8 cellular contexts compared by ENCODE assay signal in the genomic region with DNA sequence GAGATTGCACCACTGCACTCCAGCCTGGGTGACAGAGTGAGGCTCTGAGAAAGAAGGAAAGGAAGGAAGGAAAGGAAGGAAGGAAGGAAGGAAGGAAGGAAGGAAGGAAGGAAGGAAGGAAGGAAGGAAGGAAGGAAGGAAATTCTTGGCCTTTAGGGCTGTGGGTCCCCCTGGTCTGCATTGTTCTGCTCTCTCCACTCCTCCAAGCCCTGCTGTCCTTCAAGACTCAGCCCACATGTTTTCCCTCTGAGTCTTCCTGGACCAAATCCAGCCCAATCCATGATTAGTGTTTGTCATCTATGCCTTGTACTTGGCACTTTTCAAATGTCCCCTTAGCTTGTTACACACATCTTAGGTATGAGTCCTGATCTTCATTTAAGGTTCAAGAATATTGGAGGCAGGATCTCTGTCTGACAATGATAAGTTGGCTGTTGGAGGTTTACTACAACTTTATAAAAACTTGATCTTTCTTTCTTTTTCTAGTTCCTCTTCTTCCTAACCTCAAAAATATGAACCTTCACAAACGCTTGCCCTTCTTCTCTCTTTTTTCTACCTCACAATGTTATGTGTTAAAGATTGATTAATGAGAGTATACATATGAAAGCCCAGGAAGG. TPM values are rescaled to one million over a fixed set of nuclear protein-coding genes. Genes with fewer than 3 reads are reported as not detected.
DNase-seq lines count a peak whose midpoint lies in the region; ATAC-seq and TF ChIP-seq lines count a peak whose summit lies in the region.

No MANE protein-coding gene starts in this region.

- ATAC-seq in GM19455 (IDR thresholded peaks at IDR 0.05; ENCODE audit: unreplicated experiment), result peak; percentile 6
- ATAC-seq in HG03442 (IDR thresholded peaks at IDR 0.05; ENCODE audit: unreplicated experiment), result peak; percentile 20
- ATAC-seq in GM21515 (IDR thresholded peaks at IDR 0.05; ENCODE audit: unreplicated experiment), result no peak

- WGBS in mammary epithelial cell (ENCODE audit: low coverage, missing lambda C conversion rate), result 70% methylated on average over 1 of the region's 1 CpG

- BruUV-seq in mammary epithelial cell (replicated peaks; lab: Mats Ljungman, UMichigan), result no TSS peak

- H2AFZ ChIP-seq in mammary epithelial cell (ENCODE audit: low read depth, low read length), result no peak overlapping the region

- no peak overlapping the region for H3K9ac ChIP-seq in mammary epithelial cell (ENCODE audit: insufficient read depth, low read length)

- H3K4me1 ChIP-seq in mammary epithelial cell (ENCODE audit: insufficient read depth, low read length), result peaks cover 8% of the 10 kb centered on the region

- no peak overlapping the region for H3K4me3 Mint-ChIP-seq in glutamatergic neuron (ENCODE audit: unreplicated experiment)

- H3K9me3 Mint-ChIP-seq in glutamatergic neuron (ENCODE audit: unreplicated experiment), result no peaks in the 10 kb centered on the region

- H3K9me3 ChIP-seq in mammary epithelial cell (replicated peaks; ENCODE audit: insufficient read depth, low read length), result no peaks in the 10 kb centered on the region

- intact Hi-C loops in mammary epithelial cell (cut with micrococcal nuclease), result no loop called here

- H3K79me2 ChIP-seq in mammary epithelial cell (ENCODE audit: insufficient read depth, low read length), result no peaks in the 10 kb centered on the region

- H3K4me2 ChIP-seq in mammary epithelial cell (ENCODE audit: insufficient read depth, low read depth, low read length), result no peak overlapping the region

- no peak overlapping the region for H3K27ac Mint-ChIP-seq in glutamatergic neuron (ENCODE audit: unreplicated experiment)

- dilution Hi-C loops in mammary epithelial cell (cut with HindIII; ENCODE audit: low sequenced_read_pairs), result no loop called here

- no peak overlapping the region for H3K4me3 ChIP-seq in mammary epithelial cell (replicated peaks in 1 of 3; ENCODE audit: insufficient read depth in 1 of 3, low read depth in 2 of 3, low read length in 3 of 3)

- H3K27me3 Mint-ChIP-seq in glutamatergic neuron (ENCODE audit: unreplicated experiment), result peaks cover 3% of the 10 kb centered on the region

- in situ Hi-C loops in mammary epithelial cell (cut with MboI; ENCODE audit: low sequenced_read_pairs in 2 of 2), result no loop called here

- CTCF ChIA-PET in mammary epithelial cell (lab: Charles Lee; ENCODE audit: low non-redundant PET), result no interaction called here

- no peak for TF ChIP-seq CTCF in mammary epithelial cell (conservative IDR thresholded peaks at IDR 0.05 in 1 of 2, IDR thresholded peaks at IDR 0.05 in 1 of 2; ENCODE audit: extremely low read depth in 1 of 2, insufficient read depth in 1 of 2, low read depth in 1 of 2, low read length in 2 of 2)
- TF ChIP-seq CTCF in glutamatergic neuron (IDR thresholded peaks at IDR 0.05; ENCODE audit: partially characterized antibody, unreplicated experiment), result no peak

- H3K27ac ChIP-seq in mammary epithelial cell (ENCODE audit: insufficient read depth, low read depth, low read length), result no peak overlapping the region

- DNase-seq in CD1c-positive myeloid dendritic cell (ENCODE audit: extremely low spot score) (peak; percentile 8), mammary epithelial cell (peak; percentile 54), glutamatergic neuron (no peak), cortex of kidney (lab: John Stamatoyannopoulos, UW) (no peak), NAMALWA (ENCODE audit: low spot score) (no peak)

- no peaks in the 10 kb centered on the region for H3K36me3 Mint-ChIP-seq in glutamatergic neuron (ENCODE audit: unreplicated experiment)

- H3K4me1 Mint-ChIP-seq in glutamatergic neuron (ENCODE audit: low read depth, unreplicated experiment), result no peaks in the 10 kb centered on the region

- H3K27me3 ChIP-seq in mammary epithelial cell (ENCODE audit: insufficient read depth, low read length), result no peaks in the 10 kb centered on the region

- H4K20me1 ChIP-seq in mammary epithelial cell (ENCODE audit: insufficient read depth, low read length), result no peaks in the 10 kb centered on the region

- H3K36me3 ChIP-seq in mammary epithelial cell (ENCODE audit: insufficient read depth, low read length), result no peaks in the 10 kb centered on the region

RNA-seq across cellular contexts. Expression of a gene that starts 48.9 kb away (rescaled TPM):
- total RNA-seq in mammary epithelial cell (10 to 100 TPM; 57.8 to 65.7 TPM), glutamatergic neuron (ENCODE audit: unreplicated experiment) (35.6 TPM)
- 17.4 TPM for polyA plus RNA-seq in mammary epithelial cell
- polyA minus RNA-seq in mammary epithelial cell, result 106 TPM

Comparison
In these comparisons a context has a peak if more than half of its experiments do, and no peak if none do; other contexts are left out.
1. DNase-seq: peak in CD1c-positive myeloid dendritic cell (single experiment) and mammary epithelial cell (single experiment); none in glutamatergic neuron (single experiment), cortex of kidney (single experiment) and NAMALWA (single experiment).